Comparison of ENCODE assay signal across 13 cellular contexts in genomic region chr3:112739252-112739945, GRCh38.
DNase-seq lines count a peak whose midpoint lies in the region; ATAC-seq, FAIRE-seq and TF ChIP-seq lines count a peak whose summit lies in the region.
"Had no signal": no experiment of that assay in that cellular context is flagged by ENCODE, and none has a peak within 500 bp of the region (broad histone marks: within the 10 kb centered on the region; RNA-seq: fewer than 3 reads in every experiment).

No MANE protein-coding gene starts in this region.

- no peak overlapping the region for H3K9ac ChIP-seq in PC-3 (ENCODE audit: low read length)

- H3K36me3 Mint-ChIP-seq in activated CD8-positive, alpha-beta memory T cell treated with anti-CD3 and anti-CD28 coated beads, Interleukin-2, amount 10 ng/mL, durations not matched to agents 7 days and 5 days = peaks cover 2% of the 10 kb centered on the region
- peaks cover 0 to 14% (median 0%) of the 10 kb centered on the region in 5 donors for H3K36me3 Mint-ChIP-seq in naive thymus-derived CD4-positive, alpha-beta T cell

- H3K4me3 ChIP-seq in PC-3 (ENCODE audit: low read length) = no peak overlapping the region
- no peak overlapping the region for H3K4me3 ChIP-seq in bronchial epithelial cell (ENCODE audit: low read depth, low read length)
- no peak overlapping the region for H3K4me3 ChIP-seq in naive thymus-derived CD4-positive, alpha-beta T cell (ENCODE audit: low read length)
- H3K4me3 ChIP-seq: colonic mucosa, pancreas, transverse colon had no signal

- H3K79me2 ChIP-seq in PC-3 (ENCODE audit: low read length) = no peaks in the 10 kb centered on the region

- peaks cover 47% of the 10 kb centered on the region for H3K4me1 Mint-ChIP-seq in activated CD8-positive, alpha-beta memory T cell treated with anti-CD3 and anti-CD28 coated beads, Interleukin-2, amount 10 ng/mL, durations not matched to agents 7 days and 5 days
- peaks cover 34 to 73% (median 70%) of the 10 kb centered on the region in 7 donors for H3K4me1 Mint-ChIP-seq in naive thymus-derived CD4-positive, alpha-beta T cell

- H3K9me2 ChIP-seq in PC-3 (replicated peaks; ENCODE audit: low read length) = no peaks in the 10 kb centered on the region

- no peak overlapping the region for H2AFZ ChIP-seq in PC-3 (ENCODE audit: low read length)

- peak overlapping the region; percentile 11 for H3K27ac Mint-ChIP-seq in activated CD8-positive, alpha-beta memory T cell treated with anti-CD3 and anti-CD28 coated beads, Interleukin-2, amount 10 ng/mL, durations not matched to agents 7 days and 5 days
- peak overlapping the region; percentile 76 to 92 (median 84) for H3K27ac Mint-ChIP-seq in naive thymus-derived CD4-positive, alpha-beta T cell

- H3K9me3 ChIP-seq in PC-3 (ENCODE audit: low read length) = no peaks in the 10 kb centered on the region
- no peaks in the 10 kb centered on the region for H3K9me3 ChIP-seq in naive thymus-derived CD4-positive, alpha-beta T cell (ENCODE audit: control insufficient read depth in 2 of 3, low read length in 3 of 3)
- H3K9me3 ChIP-seq: colonic mucosa, pancreas, transverse colon had no signal

- H3F3A ChIP-seq in PC-3 (ENCODE audit: low read length, unreplicated experiment) = no peaks in the 10 kb centered on the region

- no peaks in the 10 kb centered on the region for H3K27me3 Mint-ChIP-seq in activated CD8-positive, alpha-beta memory T cell treated with anti-CD3 and anti-CD28 coated beads, Interleukin-2, amount 10 ng/mL, durations not matched to agents 7 days and 5 days
- H3K27me3 Mint-ChIP-seq in naive thymus-derived CD4-positive, alpha-beta T cell = no peaks in the 10 kb centered on the region

- no peaks in the 10 kb centered on the region for H3K36me3 ChIP-seq in PC-3 (ENCODE audit: low read depth, low read length)
- no peaks in the 10 kb centered on the region for H3K36me3 ChIP-seq in bronchial epithelial cell (ENCODE audit: control insufficient read depth, insufficient read depth, low read length)
- no peaks in the 10 kb centered on the region for H3K36me3 ChIP-seq in naive thymus-derived CD4-positive, alpha-beta T cell (ENCODE audit: control insufficient read depth in 2 of 3, insufficient read depth in 3 of 3, low read length in 3 of 3)
- H3K36me3 ChIP-seq: colonic mucosa, pancreas, transverse colon had no signal

- H3K4me2 ChIP-seq in PC-3 (ENCODE audit: low read length) = no peak overlapping the region

- no peak for FAIRE-seq in bronchial epithelial cell (lab: Jason Lieb, UNC)
- FAIRE-seq: pancreas had no signal

- H3K27me3 ChIP-seq in PC-3 (ENCODE audit: low read length) (no peaks in the 10 kb centered on the region), bronchial epithelial cell (ENCODE audit: control insufficient read depth, insufficient read depth, low read length) (no peaks in the 10 kb centered on the region)
- H3K27me3 ChIP-seq in naive thymus-derived CD4-positive, alpha-beta T cell (ENCODE audit: control insufficient read depth in 2 of 2, insufficient read depth in 2 of 2, low read length in 2 of 2) = no peaks in the 10 kb centered on the region
- H3K27me3 ChIP-seq: colonic mucosa, pancreas, transverse colon had no signal

- POLR2A ChIA-PET in PC-3 (lab: Charles Lee; ENCODE audit: unreplicated experiment) = no interaction called here
- POLR2A ChIA-PET in naive thymus-derived CD4-positive, alpha-beta T cell (lab: Charles Lee) = interaction anchor here (0.6 to 1.5 kb wide), 8 partner anchors 22 to 245 kb away, joined by 3 to 7 read pairs (median 3); partner anchors contain the start of gene CD200R1

- TF ChIP-seq CTCF in PC-3 (conservative IDR thresholded peaks at IDR 0.05; ENCODE audit: low read depth, low read length) = no peak
- no peak for TF ChIP-seq CTCF in bronchial epithelial cell (IDR thresholded peaks at IDR 0.05; ENCODE audit: insufficient read depth, low read length, severe bottlenecking)

- H3K27ac ChIP-seq in PC-3 (ENCODE audit: low read length) = peak overlapping the region; percentile 5; the same call in 1 of the 2 replicates
- H3K27ac ChIP-seq in naive thymus-derived CD4-positive, alpha-beta T cell (ENCODE audit: low read depth, low read length) = peak overlapping the region; percentile 33
- H3K27ac ChIP-seq: colonic mucosa, pancreas, transverse colon had no signal

- peaks cover 2% of the 10 kb centered on the region for H3K9me3 Mint-ChIP-seq in activated CD8-positive, alpha-beta memory T cell treated with anti-CD3 and anti-CD28 coated beads, Interleukin-2, amount 10 ng/mL, durations not matched to agents 7 days and 5 days (ENCODE audit: low read depth)
- peaks cover 0 to 4% (median 0%) of the 10 kb centered on the region in 11 donors for H3K9me3 Mint-ChIP-seq in naive thymus-derived CD4-positive, alpha-beta T cell

- no peak for DNase-seq in activated CD8-positive, alpha-beta memory T cell treated with anti-CD3 and anti-CD28 coated beads, Interleukin-2, amount 10 ng/mL, durations not matched to agents 7 days and 5 days
- DNase-seq in activated CD8-positive, alpha-beta memory T cell treated with anti-CD3 and anti-CD28 coated beads, Interleukin-2, amount 50 U/mL, for 4 hours = no peak
- DNase-seq in PC-3 (peak; percentile 63), bronchial epithelial cell (ENCODE audit: low read depth) (peak; percentile 55), A172 (ENCODE audit: low spot score) (no peak), C1 segment of cervical spinal cord (lab: John Stamatoyannopoulos, UW) (no peak)
- peak in 4 of 9 donors; percentile 6 to 30 (median 21) for DNase-seq in naive thymus-derived CD4-positive, alpha-beta T cell
- DNase-seq: colonic mucosa, NCI-H1105, pancreas, transverse colon had no signal

- peaks cover 14% of the 10 kb centered on the region for H3K4me1 ChIP-seq in PC-3 (ENCODE audit: insufficient read depth, low read length)
- peaks cover 39 to 61% of the 10 kb centered on the region in 2 donors for H3K4me1 ChIP-seq in naive thymus-derived CD4-positive, alpha-beta T cell (ENCODE audit: control insufficient read depth in 2 of 2, insufficient read depth in 2 of 2, low read length in 2 of 2)
- H3K4me1 ChIP-seq: colonic mucosa, pancreas had no signal

- H3K4me3 Mint-ChIP-seq in activated CD8-positive, alpha-beta memory T cell treated with anti-CD3 and anti-CD28 coated beads, Interleukin-2, amount 10 ng/mL, durations not matched to agents 7 days and 5 days = no peak overlapping the region
- H3K4me3 Mint-ChIP-seq in naive thymus-derived CD4-positive, alpha-beta T cell = peak overlapping the region; percentile 32 to 76 (median 67)

- ATAC-seq in activated CD8-positive, alpha-beta memory T cell treated with anti-CD3 and anti-CD28 coated beads, Interleukin-2, amount 10 ng/mL, durations not matched to agents 7 days and 5 days = no peak
- ATAC-seq in PC-3 = peak; percentile 49
- no peak for ATAC-seq in naive thymus-derived CD4-positive, alpha-beta T cell
- ATAC-seq in GM19463 (IDR thresholded peaks at IDR 0.05; ENCODE audit: unreplicated experiment) = no peak
- ATAC-seq: activated CD4-positive, CD25-positive, alpha-beta regulatory T cell treated with anti-CD3 and anti-CD28 coated beads, Interleukin-2, amount 50 U/mL, for 24 hours; pancreas had no signal

- CTCF ChIA-PET in activated CD8-positive, alpha-beta memory T cell treated with anti-CD3 and anti-CD28 coated beads, Interleukin-2, amount 10 ng/mL, durations not matched to agents 7 days and 5 days (lab: Charles Lee) = interaction anchor here (1.5 to 9.4 kb wide), 3 partner anchors 94 to 296 kb away, joined by 4 to 131 read pairs (median 6); no protein-coding TSS in a partner anchor
- CTCF ChIA-PET in PC-3 (lab: Charles Lee) = no interaction called here
- CTCF ChIA-PET in naive thymus-derived CD4-positive, alpha-beta T cell (lab: Charles Lee) = interaction anchor here (0.6 to 1.7 kb wide), 6 partner anchors 65 to 262 kb away, joined by 3 to 6 read pairs (median 3); partner anchors contain the start of gene CD200R1

- BruUV-seq in PC-3 (replicated peaks; lab: Mats Ljungman, UMichigan) = no TSS peak

- intact Hi-C loops in PC-3 (cut with micrococcal nuclease) = loop anchor here (2.0 kb wide), 1 partner anchor 39 kb away; no protein-coding TSS in a partner anchor
- intact Hi-C loops in naive thymus-derived CD4-positive, alpha-beta T cell (cut with micrococcal nuclease) = loop anchor here (5.0 to 10.0 kb wide), 2 partner anchors 168 to 545 kb away; no protein-coding TSS in a partner anchor

- H4K20me1 ChIP-seq in PC-3 (ENCODE audit: low read length) = no peaks in the 10 kb centered on the region

Comparison
In these comparisons a context has a peak if more than half of its experiments do, and no peak if none do; other contexts are left out.
1. DNase-seq: peak in PC-3 (single experiment) and bronchial epithelial cell (single experiment); none in activated CD8-positive, alpha-beta memory T cell treated with anti-CD3 and anti-CD28 coated beads, Interleukin-2, amount 10 ng/mL, durations not matched to agents 7 days and 5 days (single experiment), activated CD8-positive, alpha-beta memory T cell treated with anti-CD3 and anti-CD28 coated beads, Interleukin-2, amount 50 U/mL, for 4 hours (single experiment), A172 (single experiment) and C1 segment of cervical spinal cord (0 of 14).